ENCODE assay signal across 31 cellular contexts in genomic region chr3:13645791-13646637, GRCh38.
"Had no signal": no experiment of that assay in that cellular context is flagged by ENCODE, and none has a peak within 500 bp of the region (broad histone marks: within the 10 kb centered on the region; RNA-seq: fewer than 3 reads in every experiment).

No MANE protein-coding gene starts in this region.

- H3K36me3 Mint-ChIP-seq: naive thymus-derived CD4-positive, alpha-beta T cell; natural killer cell; neural progenitor cell; stimulated activated memory B cell treated with anti-CD40 and anti-IgM and Interleukin-4, amounts not matched to agents 10 μg/mL and 1 μg/mL and 100 μg/mL, for 72 hours had no signal

- H3K36me3 ChIP-seq: neural progenitor cell, neutrophil, pancreas, right lobe of liver, sigmoid colon, spleen, suprapubic skin, tibial artery, transverse colon, upper lobe of left lung, vagina had no signal

- H3K4me1 ChIP-seq: pancreas had no signal

- H2AFZ ChIP-seq: neural progenitor cell had no signal

- ATAC-seq: naive thymus-derived CD4-positive, alpha-beta T cell; natural killer cell; pancreas; psoas muscle; right cardiac atrium; right lobe of liver; stimulated activated memory B cell treated with anti-CD40 and anti-IgM and Interleukin-4, amounts not matched to agents 10 μg/mL and 1 μg/mL and 100 μg/mL, for 72 hours; stimulated activated naive CD8-positive, alpha-beta T cell treated with anti-CD3 and anti-CD28 coated beads, Interleukin-15, amount 100 ng/mL, for 72 hours; stimulated activated naive CD8-positive, alpha-beta T cell treated with anti-CD3 and anti-CD28 coated beads, Interleukin-15, Interleukin-2, amounts not matched to agents 100 U/mL and 50 U/mL, for 24 hours had no signal

- H3K4me3 Mint-ChIP-seq: naive thymus-derived CD4-positive, alpha-beta T cell; natural killer cell; nephron; stimulated activated memory B cell treated with anti-CD40 and anti-IgM and Interleukin-4, amounts not matched to agents 10 μg/mL and 1 μg/mL and 100 μg/mL, for 72 hours; stimulated activated naive CD8-positive, alpha-beta T cell treated with anti-CD3 and anti-CD28 coated beads, Interleukin-15, amount 100 ng/mL, for 72 hours had no signal

- H3K27me3 ChIP-seq: pancreas, testis, vagina had no signal

- H3K9ac ChIP-seq: neural progenitor cell had no signal

- DNase-seq: naive thymus-derived CD4-positive, alpha-beta T cell; natural killer cell; nucleus accumbens; pancreas; psoas muscle; right cardiac atrium; right lobe of liver; sigmoid colon; small intestine; spleen; stimulated activated CD4-positive, alpha-beta T cell treated with anti-CD3 and anti-CD28 coated beads, Interleukin-12 subunit alpha, Interleukin-12 subunit beta, amount 100 ng/mL, for 4 hours; stimulated activated CD4-positive, alpha-beta T cell treated with anti-CD3 and anti-CD28 coated beads, Interleukin-1b, Interleukin-23, amount 100 ng/mL, for 48 hours; stimulated activated CD4-positive, alpha-beta T cell treated with anti-CD3 and anti-CD28 coated beads, Interleukin-4, amount 100 ng/mL, for 1 hour; stimulated activated CD4-positive, alpha-beta T cell treated with anti-CD3 and anti-CD28 coated beads, Interleukin-4, amount 100 ng/mL, for 4 hours; stimulated activated CD8-positive, alpha-beta memory T cell treated with anti-CD3 and anti-CD28 coated beads, Interleukin-4, amount 100 ng/mL, for 48 hours; stimulated activated naive CD4-positive, alpha-beta T cell; stimulated activated naive CD8-positive, alpha-beta T cell treated with anti-CD3 and anti-CD28 coated beads, Interleukin-15, amount 100 ng/mL, for 72 hours; stimulated activated naive CD8-positive, alpha-beta T cell treated with anti-CD3 and anti-CD28 coated beads, Interleukin-15, Interleukin-2, amounts not matched to agents 100 U/mL and 50 U/mL, for 24 hours; substantia nigra; testis; tibial artery; transverse colon; upper lobe of left lung had no signal

- H3K4me3 ChIP-seq: neural progenitor cell, pancreas, psoas muscle, right lobe of liver, sigmoid colon, spleen, suprapubic skin, testis, tibial artery, transverse colon, upper lobe of left lung, vagina had no signal

- H3K4me2 ChIP-seq: neural progenitor cell had no signal

- FAIRE-seq: pancreas, small intestine, urothelium cell line had no signal

- H3K27ac ChIP-seq: neural progenitor cell, neutrophil, pancreas, psoas muscle, right lobe of liver, sigmoid colon, spleen, suprapubic skin, testis, tibial artery, transverse colon, upper lobe of left lung, vagina had no signal

- H3K27ac Mint-ChIP-seq: naive thymus-derived CD4-positive, alpha-beta T cell; natural killer cell; nephron; progenitor cell of endocrine pancreas; stimulated activated memory B cell treated with anti-CD40 and anti-IgM and Interleukin-4, amounts not matched to agents 10 μg/mL and 1 μg/mL and 100 μg/mL, for 72 hours had no signal

- H3K9me3 ChIP-seq: neutrophil, pancreas, psoas muscle, sigmoid colon, spleen, suprapubic skin, testis, tibial artery, transverse colon, upper lobe of left lung, vagina had no signal

- H3K9me3 Mint-ChIP-seq: natural killer cell; nephron; neural progenitor cell; stimulated activated memory B cell treated with anti-CD40 and anti-IgM and Interleukin-4, amounts not matched to agents 10 μg/mL and 1 μg/mL and 100 μg/mL, for 72 hours; stimulated activated naive CD8-positive, alpha-beta T cell treated with anti-CD3 and anti-CD28 coated beads, Interleukin-15, amount 100 ng/mL, for 72 hours had no signal
